ENCODE assay signal across 9 cellular contexts in the genomic region with DNA sequence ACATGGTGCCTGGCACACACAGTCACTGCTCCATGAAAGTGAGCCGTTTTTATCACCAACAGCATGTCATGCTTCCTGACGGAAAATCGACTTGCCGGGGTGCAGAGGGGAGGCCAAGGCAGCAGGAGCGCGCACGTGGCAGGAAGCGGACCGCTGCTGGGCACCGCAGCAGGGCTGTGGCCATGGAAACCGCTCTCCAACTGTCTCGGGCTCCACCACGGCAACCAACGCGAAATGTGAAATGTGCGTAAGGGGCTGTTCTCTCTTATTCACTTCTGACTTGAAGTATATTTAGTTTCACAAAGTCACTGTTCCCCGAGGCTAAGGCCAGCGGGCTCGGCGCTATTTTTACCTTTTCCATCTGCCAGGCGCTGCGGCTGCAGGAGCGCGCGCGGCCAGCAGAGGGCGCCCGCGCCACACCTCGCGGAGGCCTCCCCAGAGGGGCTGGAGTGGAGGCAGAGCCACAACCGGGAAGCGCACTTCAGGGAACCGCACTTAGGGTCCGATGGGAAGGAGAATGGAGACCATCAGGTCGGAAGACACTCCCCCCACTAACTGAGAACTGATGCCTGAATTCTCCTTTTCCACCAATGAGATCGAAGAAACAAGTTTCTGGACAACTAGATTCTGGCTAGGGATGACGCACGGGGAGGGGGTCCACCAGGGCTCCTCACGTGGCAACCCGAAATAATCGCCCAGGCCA. TPM values are rescaled to one million over a fixed set of nuclear protein-coding genes. Genes with fewer than 3 reads are reported as not detected.
DNase-seq lines count a peak whose midpoint lies in the region; ATAC-seq and TF ChIP-seq lines count a peak whose summit lies in the region.
"Had no signal": no experiment of that assay in that cellular context is flagged by ENCODE, and none has a peak within 500 bp of the region (broad histone marks: within the 10 kb centered on the region; RNA-seq: fewer than 3 reads in every experiment).

No MANE protein-coding gene starts in this region.

- DNase-seq in NCI-H82 (lab: John Stamatoyannopoulos, UW) (peak; percentile 77), NCI-H82 treated with DMSO at 0.1 percent for 48 hours (lab: John Stamatoyannopoulos, UW; ENCODE audit: unreplicated experiment) (no peak), RWPE1 (ENCODE audit: low spot score) (peak; percentile 69), Right ventricle myocardium inferior (ENCODE audit: missing footprints) (peak; percentile 88), pons (ENCODE audit: low spot score) (peak; percentile 47)
- DNase-seq in activated naive CD4-positive, alpha-beta T cell treated with anti-CD3 and anti-CD28 coated beads, Interleukin-2, amount 50 U/mL, for 16 hours = peak; percentile 68

- ATAC-seq in Right ventricle myocardium inferior = peak; percentile 79
- no peak for ATAC-seq in HG02885 (IDR thresholded peaks at IDR 0.05; ENCODE audit: poor library complexity, unreplicated experiment)
- no peak for ATAC-seq in GM18867 (IDR thresholded peaks at IDR 0.05; ENCODE audit: unreplicated experiment)

- CTCF ChIA-PET in RWPE1 (lab: Yijun Ruan, JAX) = interaction anchor here (0.6 kb wide), 2 partner anchors 55 to 72 kb away, joined by 3 read pairs; no protein-coding TSS in a partner anchor

- POLR2A ChIA-PET in RWPE1 (lab: Yijun Ruan, JAX; ENCODE audit: low non-redundant PET) = no interaction called here

- no peak overlapping the region for H3K27ac ChIP-seq in RWPE1

- intact Hi-C loops in Right ventricle myocardium inferior (cut with DNase I) = loop anchor here (1.0 to 10.0 kb wide), 3 partner anchors 20 to 195 kb away; partner anchors contain the start of gene RCC2

- peak; percentile 99 for TF ChIP-seq CTCF in RWPE1 (conservative IDR thresholded peaks at IDR 0.05; ENCODE audit: low read depth)

RNA-seq across cellular contexts. Expression of gene RCC2, which starts 19.7 kb away (rescaled TPM):
- total RNA-seq in Right ventricle myocardium inferior = 12.7 TPM

RNA-seq across cellular contexts. Expression of gene PADI6, which starts 47.8 kb away (rescaled TPM):
- total RNA-seq in Right ventricle myocardium inferior = not detected
- total RNA-seq: lower leg skin had no signal
